1 cellular context compared by ENCODE assay signal in the genomic region with DNA sequence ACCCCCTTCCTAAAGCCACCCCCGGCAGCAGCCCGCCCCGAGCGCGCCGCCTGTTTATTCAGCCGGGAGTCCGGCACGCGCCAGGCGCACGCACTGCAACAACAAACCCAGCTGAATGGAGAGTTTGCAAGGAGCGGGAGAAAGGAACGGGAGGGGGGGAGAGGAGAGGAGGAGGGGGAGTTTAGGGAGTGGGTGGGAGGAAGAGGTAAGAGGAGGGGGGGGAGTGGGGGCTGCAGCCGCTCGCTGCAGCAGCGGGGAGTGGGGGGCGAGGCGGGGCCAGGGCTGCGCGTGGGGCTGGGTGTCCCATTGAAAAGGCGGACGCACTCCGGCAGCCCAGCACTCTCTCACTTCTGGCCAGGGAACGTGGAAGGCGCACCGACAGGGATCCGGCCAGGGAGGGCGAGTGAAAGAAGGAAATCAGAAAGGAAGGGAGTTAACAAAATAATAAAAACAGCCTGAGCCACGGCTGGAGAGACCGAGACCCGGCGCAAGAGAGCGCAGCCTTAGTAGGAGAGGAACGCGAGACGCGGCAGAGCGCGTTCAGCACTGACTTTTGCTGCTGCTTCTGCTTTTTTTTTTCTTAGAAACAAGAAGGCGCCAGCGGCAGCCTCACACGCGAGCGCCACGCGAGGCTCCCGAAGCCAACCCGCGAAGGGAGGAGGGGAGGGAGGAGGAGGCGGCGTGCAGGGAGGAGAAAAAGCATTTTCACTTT.
TF ChIP-seq lines count a peak whose summit lies in the region.

ASCL1 (plus strand) TSS at position 336 of the 712 bp plus-strand sequence. CDS start 571 bp downstream, outside the sequence.

TF ChIP-seq in GM12878, 131 proteins besides CTCF, POLR2A, EP300 and RAD21 (continued from another document and continues in another):
- TF ChIP-seq CBFB (IDR thresholded peaks at IDR 0.05; ENCODE audit: low read depth) (no peak), STAT3 (IDR thresholded peaks at IDR 0.05; ENCODE audit: low read depth, low read length) (no peak), ZNF274 (IDR thresholded peaks at IDR 0.05; ENCODE audit: insufficient read depth, insufficient read length) (no peak), MYB (IDR thresholded peaks at IDR 0.05; ENCODE audit: borderline replicate concordance, low read depth, low read length) (no peak), HDGF (IDR thresholded peaks at IDR 0.05) (no peak), KLF5 (IDR thresholded peaks at IDR 0.05; ENCODE audit: partially characterized antibody) (no peak), ETV6 (conservative IDR thresholded peaks at IDR 0.05 in 1 of 2, IDR thresholded peaks at IDR 0.05 in 1 of 2; ENCODE audit: borderline replicate concordance in 1 of 2, low read depth in 1 of 2) (no peak), NR2C1 (IDR thresholded peaks at IDR 0.05) (no peak), MYC (IDR thresholded peaks at IDR 0.05; ENCODE audit: insufficient read depth, insufficient read length, insufficient replicate concordance, low read length, severe bottlenecking) (no peak), NBN (IDR thresholded peaks at IDR 0.05) (peak; percentile 70), BCLAF1 (IDR thresholded peaks at IDR 0.05) (no peak), MEF2A (IDR thresholded peaks at IDR 0.05; ENCODE audit: insufficient read depth, low read depth, low read length) (no peak), BHLHE40 (IDR thresholded peaks at IDR 0.05; ENCODE audit: borderline replicate concordance in 1 of 2, low read depth in 2 of 2, low read length in 1 of 2) (peak; percentile 54 to 82), STAT1 (conservative IDR thresholded peaks at IDR 0.05) (no peak), USF2 (IDR thresholded peaks at IDR 0.05; ENCODE audit: borderline replicate concordance, low read depth, low read length) (no peak), POLR2AphosphoS2 (IDR thresholded peaks at IDR 0.05; ENCODE audit: low read depth, low read length) (no peak), HDAC2 (IDR thresholded peaks at IDR 0.05) (no peak), BRCA1 (IDR thresholded peaks at IDR 0.05; ENCODE audit: low read depth, low read length) (no peak), IRF3 (IDR thresholded peaks at IDR 0.05) (no peak), POLR2AphosphoS5 (IDR thresholded peaks at IDR 0.05; ENCODE audit: low read length) (peak; percentile 58; the same call in 1 of the 2 replicates), TARDBP (IDR thresholded peaks at IDR 0.05; ENCODE audit: borderline replicate concordance) (no peak), CREB1 (IDR thresholded peaks at IDR 0.05; ENCODE audit: low read depth) (no peak), ZNF592 (IDR thresholded peaks at IDR 0.05) (no peak), SREBF1 (IDR thresholded peaks at IDR 0.05; ENCODE audit: low read length) (no peak), SMAD1 (IDR thresholded peaks at IDR 0.05; ENCODE audit: low read depth, partially characterized antibody) (peak; percentile 91), USF1 (IDR thresholded peaks at IDR 0.05; ENCODE audit: borderline replicate concordance, extremely low read length, insufficient read depth, low read depth, low read length) (no peak), GATAD2B (conservative IDR thresholded peaks at IDR 0.05; ENCODE audit: low read depth) (no peak), CUX1 (IDR thresholded peaks at IDR 0.05; ENCODE audit: insufficient replicate concordance, low read depth, low read length) (no peak), ZSCAN29 (IDR thresholded peaks at IDR 0.05) (no peak), YY1 (IDR thresholded peaks at IDR 0.05; ENCODE audit: low read depth, low read length) (0 out of 2 replicates have a peak, but pooled peaks have one; percentile 7)
- TF ChIP-seq, protein P1, sequence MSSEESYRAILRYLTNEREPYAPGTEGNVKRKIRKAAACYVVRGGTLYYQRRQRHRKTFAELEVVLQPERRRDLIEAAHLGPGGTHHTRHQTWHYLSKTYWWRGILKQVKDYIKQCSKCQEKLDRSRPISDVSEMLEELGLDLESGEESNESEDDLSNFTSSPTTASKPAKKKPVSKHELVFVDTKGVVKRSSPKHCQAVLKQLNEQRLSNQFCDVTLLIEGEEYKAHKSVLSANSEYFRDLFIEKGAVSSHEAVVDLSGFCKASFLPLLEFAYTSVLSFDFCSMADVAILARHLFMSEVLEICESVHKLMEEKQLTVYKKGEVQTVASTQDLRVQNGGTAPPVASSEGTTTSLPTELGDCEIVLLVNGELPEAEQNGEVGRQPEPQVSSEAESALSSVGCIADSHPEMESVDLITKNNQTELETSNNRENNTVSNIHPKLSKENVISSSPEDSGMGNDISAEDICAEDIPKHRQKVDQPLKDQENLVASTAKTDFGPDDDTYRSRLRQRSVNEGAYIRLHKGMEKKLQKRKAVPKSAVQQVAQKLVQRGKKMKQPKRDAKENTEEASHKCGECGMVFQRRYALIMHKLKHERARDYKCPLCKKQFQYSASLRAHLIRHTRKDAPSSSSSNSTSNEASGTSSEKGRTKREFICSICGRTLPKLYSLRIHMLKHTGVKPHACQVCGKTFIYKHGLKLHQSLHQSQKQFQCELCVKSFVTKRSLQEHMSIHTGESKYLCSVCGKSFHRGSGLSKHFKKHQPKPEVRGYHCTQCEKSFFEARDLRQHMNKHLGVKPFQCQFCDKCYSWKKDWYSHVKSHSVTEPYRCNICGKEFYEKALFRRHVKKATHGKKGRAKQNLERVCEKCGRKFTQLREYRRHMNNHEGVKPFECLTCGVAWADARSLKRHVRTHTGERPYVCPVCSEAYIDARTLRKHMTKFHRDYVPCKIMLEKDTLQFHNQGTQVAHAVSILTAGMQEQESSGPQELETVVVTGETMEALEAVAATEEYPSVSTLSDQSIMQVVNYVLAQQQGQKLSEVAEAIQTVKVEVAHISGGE (CRISPR knock-in tag; IDR thresholded peaks at IDR 0.05): no peak
